In the genomic region with DNA sequence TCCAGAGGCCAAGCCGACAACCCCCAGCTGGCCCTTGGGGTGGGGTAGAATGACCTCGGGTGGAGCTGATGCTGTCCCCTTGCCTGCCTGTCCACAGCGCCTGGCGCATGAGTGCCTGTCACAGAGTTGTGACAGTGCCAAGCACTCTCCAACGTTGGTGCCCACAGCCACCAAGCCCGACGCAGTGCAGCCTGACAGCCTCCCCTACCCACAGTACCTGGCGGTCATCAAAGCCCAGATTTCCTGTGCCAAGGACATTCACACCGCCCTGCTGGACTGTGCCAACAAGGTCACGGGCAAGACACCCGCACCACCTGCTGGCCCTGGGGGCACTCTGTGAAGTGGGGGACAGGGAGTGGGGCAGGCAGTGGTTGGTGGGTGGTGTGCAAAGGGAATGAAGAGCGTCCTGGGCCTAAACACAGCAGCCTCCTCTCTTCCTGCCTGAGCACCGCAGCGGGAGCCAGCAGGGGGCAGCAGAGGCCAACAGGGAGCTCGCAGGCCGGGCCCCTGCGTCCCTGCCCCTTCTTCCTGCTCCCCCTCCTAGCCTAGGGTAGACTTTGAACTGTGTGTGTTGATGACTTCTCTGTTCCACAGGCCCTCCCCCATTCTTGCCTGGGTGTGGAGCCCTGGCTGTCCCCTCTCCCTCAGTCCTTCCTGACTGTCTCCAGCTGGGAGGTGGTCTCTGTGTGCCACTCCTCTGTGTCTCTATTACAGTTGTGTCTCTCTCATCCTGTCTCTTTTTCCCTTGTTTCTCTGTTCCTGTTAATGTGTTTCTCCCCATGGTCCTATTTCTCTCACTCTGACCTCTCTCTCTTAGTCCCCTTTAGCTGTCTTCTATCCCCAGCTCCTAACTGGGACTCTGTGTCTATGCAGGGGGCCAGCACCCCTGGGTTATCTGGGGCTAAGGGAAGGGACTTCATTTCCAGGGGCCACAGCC, we compare ENCODE assay signal across 1 cellular context.
TF ChIP-seq lines count a peak whose summit lies in the region.

No MANE protein-coding gene starts in this region.

TF ChIP-seq in K562, 482 proteins besides CTCF, POLR2A, EP300 and RAD21 (continued from another document and continues in another):
- TF ChIP-seq, protein P1, sequence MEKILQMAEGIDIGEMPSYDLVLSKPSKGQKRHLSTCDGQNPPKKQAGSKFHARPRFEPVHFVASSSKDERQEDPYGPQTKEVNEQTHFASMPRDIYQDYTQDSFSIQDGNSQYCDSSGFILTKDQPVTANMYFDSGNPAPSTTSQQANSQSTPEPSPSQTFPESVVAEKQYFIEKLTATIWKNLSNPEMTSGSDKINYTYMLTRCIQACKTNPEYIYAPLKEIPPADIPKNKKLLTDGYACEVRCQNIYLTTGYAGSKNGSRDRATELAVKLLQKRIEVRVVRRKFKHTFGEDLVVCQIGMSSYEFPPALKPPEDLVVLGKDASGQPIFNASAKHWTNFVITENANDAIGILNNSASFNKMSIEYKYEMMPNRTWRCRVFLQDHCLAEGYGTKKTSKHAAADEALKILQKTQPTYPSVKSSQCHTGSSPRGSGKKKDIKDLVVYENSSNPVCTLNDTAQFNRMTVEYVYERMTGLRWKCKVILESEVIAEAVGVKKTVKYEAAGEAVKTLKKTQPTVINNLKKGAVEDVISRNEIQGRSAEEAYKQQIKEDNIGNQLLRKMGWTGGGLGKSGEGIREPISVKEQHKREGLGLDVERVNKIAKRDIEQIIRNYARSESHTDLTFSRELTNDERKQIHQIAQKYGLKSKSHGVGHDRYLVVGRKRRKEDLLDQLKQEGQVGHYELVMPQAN (IDR thresholded peaks at IDR 0.05; ENCODE audit: borderline replicate concordance): no peak
- TF ChIP-seq, protein P2, sequence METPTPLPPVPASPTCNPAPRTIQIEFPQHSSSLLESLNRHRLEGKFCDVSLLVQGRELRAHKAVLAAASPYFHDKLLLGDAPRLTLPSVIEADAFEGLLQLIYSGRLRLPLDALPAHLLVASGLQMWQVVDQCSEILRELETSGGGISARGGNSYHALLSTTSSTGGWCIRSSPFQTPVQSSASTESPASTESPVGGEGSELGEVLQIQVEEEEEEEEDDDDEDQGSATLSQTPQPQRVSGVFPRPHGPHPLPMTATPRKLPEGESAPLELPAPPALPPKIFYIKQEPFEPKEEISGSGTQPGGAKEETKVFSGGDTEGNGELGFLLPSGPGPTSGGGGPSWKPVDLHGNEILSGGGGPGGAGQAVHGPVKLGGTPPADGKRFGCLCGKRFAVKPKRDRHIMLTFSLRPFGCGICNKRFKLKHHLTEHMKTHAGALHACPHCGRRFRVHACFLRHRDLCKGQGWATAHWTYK (CRISPR knock-in tag; IDR thresholded peaks at IDR 0.05): no peak
- TF ChIP-seq DDX20 (tag; IDR thresholded peaks at IDR 0.05; ENCODE audit: low read depth) (no peak), ZNF3 (CRISPR knock-in tag; IDR thresholded peaks at IDR 0.05) (no peak), BRD4 (IDR thresholded peaks at IDR 0.05) (no peak), NR2C2 (CRISPR knock-in tag; IDR thresholded peaks at IDR 0.05) (0 out of 2 replicates have a peak, but pooled peaks have one; percentile 38), NR2C2 (tag; IDR thresholded peaks at IDR 0.05) (no peak), COPS2 (conservative IDR thresholded peaks at IDR 0.05) (no peak), ZNF551 (CRISPR knock-in tag; IDR thresholded peaks at IDR 0.05) (no peak), TRIM28 (IDR thresholded peaks at IDR 0.05) (no peak), HMG20B (CRISPR knock-in tag; IDR thresholded peaks at IDR 0.05) (no peak), MECOM (CRISPR knock-in tag; IDR thresholded peaks at IDR 0.05) (no peak), MAZ (CRISPR knock-in tag; conservative IDR thresholded peaks at IDR 0.05 in 1 of 2, IDR thresholded peaks at IDR 0.05 in 1 of 2) (peak; percentile 79 to 88), TBL1XR1 (IDR thresholded peaks at IDR 0.05; ENCODE audit: low read length in 2 of 2) (no peak), ASH1L (IDR thresholded peaks at IDR 0.05; ENCODE audit: borderline replicate concordance, low read depth, partially characterized antibody) (no peak), ETV1 (tag; conservative IDR thresholded peaks at IDR 0.05; ENCODE audit: low read depth) (peak; percentile 74), ZNF384 (IDR thresholded peaks at IDR 0.05; ENCODE audit: low read depth, low read length) (no peak), XRCC3 (IDR thresholded peaks at IDR 0.05) (no peak), RBM15 (IDR thresholded peaks at IDR 0.05; ENCODE audit: insufficient read depth, low read length) (no peak), TBP (optimal IDR thresholded peaks at IDR 0.05; ENCODE audit: low read depth, low read length) (peak; percentile 21), STAT5B (CRISPR knock-in tag; IDR thresholded peaks at IDR 0.05) (no peak), ZNF57 (CRISPR knock-in tag; IDR thresholded peaks at IDR 0.05) (no peak)
- TF ChIP-seq, protein P3, sequence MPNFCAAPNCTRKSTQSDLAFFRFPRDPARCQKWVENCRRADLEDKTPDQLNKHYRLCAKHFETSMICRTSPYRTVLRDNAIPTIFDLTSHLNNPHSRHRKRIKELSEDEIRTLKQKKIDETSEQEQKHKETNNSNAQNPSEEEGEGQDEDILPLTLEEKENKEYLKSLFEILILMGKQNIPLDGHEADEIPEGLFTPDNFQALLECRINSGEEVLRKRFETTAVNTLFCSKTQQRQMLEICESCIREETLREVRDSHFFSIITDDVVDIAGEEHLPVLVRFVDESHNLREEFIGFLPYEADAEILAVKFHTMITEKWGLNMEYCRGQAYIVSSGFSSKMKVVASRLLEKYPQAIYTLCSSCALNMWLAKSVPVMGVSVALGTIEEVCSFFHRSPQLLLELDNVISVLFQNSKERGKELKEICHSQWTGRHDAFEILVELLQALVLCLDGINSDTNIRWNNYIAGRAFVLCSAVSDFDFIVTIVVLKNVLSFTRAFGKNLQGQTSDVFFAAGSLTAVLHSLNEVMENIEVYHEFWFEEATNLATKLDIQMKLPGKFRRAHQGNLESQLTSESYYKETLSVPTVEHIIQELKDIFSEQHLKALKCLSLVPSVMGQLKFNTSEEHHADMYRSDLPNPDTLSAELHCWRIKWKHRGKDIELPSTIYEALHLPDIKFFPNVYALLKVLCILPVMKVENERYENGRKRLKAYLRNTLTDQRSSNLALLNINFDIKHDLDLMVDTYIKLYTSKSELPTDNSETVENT (CRISPR knock-in tag; IDR thresholded peaks at IDR 0.05): no peak
- TF ChIP-seq, protein P4, sequence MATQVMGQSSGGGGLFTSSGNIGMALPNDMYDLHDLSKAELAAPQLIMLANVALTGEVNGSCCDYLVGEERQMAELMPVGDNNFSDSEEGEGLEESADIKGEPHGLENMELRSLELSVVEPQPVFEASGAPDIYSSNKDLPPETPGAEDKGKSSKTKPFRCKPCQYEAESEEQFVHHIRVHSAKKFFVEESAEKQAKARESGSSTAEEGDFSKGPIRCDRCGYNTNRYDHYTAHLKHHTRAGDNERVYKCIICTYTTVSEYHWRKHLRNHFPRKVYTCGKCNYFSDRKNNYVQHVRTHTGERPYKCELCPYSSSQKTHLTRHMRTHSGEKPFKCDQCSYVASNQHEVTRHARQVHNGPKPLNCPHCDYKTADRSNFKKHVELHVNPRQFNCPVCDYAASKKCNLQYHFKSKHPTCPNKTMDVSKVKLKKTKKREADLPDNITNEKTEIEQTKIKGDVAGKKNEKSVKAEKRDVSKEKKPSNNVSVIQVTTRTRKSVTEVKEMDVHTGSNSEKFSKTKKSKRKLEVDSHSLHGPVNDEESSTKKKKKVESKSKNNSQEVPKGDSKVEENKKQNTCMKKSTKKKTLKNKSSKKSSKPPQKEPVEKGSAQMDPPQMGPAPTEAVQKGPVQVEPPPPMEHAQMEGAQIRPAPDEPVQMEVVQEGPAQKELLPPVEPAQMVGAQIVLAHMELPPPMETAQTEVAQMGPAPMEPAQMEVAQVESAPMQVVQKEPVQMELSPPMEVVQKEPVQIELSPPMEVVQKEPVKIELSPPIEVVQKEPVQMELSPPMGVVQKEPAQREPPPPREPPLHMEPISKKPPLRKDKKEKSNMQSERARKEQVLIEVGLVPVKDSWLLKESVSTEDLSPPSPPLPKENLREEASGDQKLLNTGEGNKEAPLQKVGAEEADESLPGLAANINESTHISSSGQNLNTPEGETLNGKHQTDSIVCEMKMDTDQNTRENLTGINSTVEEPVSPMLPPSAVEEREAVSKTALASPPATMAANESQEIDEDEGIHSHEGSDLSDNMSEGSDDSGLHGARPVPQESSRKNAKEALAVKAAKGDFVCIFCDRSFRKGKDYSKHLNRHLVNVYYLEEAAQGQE (CRISPR knock-in tag; IDR thresholded peaks at IDR 0.05; ENCODE audit: low read depth): no peak
- TF ChIP-seq, protein P5, sequence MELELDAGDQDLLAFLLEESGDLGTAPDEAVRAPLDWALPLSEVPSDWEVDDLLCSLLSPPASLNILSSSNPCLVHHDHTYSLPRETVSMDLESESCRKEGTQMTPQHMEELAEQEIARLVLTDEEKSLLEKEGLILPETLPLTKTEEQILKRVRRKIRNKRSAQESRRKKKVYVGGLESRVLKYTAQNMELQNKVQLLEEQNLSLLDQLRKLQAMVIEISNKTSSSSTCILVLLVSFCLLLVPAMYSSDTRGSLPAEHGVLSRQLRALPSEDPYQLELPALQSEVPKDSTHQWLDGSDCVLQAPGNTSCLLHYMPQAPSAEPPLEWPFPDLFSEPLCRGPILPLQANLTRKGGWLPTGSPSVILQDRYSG (tag; conservative IDR thresholded peaks at IDR 0.05; ENCODE audit: low read depth): no peak
- TF ChIP-seq, protein P6, sequence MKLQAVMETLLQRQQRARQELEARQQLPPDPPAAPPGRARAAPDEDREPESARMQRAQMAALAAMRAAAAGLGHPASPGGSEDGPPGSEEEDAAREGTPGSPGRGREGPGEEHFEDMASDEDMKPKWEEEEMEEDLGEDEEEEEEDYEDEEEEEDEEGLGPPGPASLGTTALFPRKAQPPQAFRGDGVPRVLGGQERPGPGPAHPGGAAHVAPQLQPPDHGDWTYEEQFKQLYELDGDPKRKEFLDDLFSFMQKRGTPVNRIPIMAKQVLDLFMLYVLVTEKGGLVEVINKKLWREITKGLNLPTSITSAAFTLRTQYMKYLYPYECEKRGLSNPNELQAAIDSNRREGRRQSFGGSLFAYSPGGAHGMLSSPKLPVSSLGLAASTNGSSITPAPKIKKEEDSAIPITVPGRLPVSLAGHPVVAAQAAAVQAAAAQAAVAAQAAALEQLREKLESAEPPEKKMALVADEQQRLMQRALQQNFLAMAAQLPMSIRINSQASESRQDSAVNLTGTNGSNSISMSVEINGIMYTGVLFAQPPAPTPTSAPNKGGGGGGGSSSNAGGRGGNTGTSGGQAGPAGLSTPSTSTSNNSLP (IDR thresholded peaks at IDR 0.05; ENCODE audit: borderline replicate concordance, low read depth, low read length): no peak
- TF ChIP-seq, protein P7, sequence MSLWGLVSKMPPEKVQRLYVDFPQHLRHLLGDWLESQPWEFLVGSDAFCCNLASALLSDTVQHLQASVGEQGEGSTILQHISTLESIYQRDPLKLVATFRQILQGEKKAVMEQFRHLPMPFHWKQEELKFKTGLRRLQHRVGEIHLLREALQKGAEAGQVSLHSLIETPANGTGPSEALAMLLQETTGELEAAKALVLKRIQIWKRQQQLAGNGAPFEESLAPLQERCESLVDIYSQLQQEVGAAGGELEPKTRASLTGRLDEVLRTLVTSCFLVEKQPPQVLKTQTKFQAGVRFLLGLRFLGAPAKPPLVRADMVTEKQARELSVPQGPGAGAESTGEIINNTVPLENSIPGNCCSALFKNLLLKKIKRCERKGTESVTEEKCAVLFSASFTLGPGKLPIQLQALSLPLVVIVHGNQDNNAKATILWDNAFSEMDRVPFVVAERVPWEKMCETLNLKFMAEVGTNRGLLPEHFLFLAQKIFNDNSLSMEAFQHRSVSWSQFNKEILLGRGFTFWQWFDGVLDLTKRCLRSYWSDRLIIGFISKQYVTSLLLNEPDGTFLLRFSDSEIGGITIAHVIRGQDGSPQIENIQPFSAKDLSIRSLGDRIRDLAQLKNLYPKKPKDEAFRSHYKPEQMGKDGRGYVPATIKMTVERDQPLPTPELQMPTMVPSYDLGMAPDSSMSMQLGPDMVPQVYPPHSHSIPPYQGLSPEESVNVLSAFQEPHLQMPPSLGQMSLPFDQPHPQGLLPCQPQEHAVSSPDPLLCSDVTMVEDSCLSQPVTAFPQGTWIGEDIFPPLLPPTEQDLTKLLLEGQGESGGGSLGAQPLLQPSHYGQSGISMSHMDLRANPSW (CRISPR knock-in tag; IDR thresholded peaks at IDR 0.05): no peak
- TF ChIP-seq, protein P8, sequence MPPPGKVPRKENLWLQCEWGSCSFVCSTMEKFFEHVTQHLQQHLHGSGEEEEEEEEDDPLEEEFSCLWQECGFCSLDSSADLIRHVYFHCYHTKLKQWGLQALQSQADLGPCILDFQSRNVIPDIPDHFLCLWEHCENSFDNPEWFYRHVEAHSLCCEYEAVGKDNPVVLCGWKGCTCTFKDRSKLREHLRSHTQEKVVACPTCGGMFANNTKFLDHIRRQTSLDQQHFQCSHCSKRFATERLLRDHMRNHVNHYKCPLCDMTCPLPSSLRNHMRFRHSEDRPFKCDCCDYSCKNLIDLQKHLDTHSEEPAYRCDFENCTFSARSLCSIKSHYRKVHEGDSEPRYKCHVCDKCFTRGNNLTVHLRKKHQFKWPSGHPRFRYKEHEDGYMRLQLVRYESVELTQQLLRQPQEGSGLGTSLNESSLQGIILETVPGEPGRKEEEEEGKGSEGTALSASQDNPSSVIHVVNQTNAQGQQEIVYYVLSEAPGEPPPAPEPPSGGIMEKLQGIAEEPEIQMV (tag; conservative IDR thresholded peaks at IDR 0.05; ENCODE audit: low read depth): no peak
- TF ChIP-seq, protein P9, sequence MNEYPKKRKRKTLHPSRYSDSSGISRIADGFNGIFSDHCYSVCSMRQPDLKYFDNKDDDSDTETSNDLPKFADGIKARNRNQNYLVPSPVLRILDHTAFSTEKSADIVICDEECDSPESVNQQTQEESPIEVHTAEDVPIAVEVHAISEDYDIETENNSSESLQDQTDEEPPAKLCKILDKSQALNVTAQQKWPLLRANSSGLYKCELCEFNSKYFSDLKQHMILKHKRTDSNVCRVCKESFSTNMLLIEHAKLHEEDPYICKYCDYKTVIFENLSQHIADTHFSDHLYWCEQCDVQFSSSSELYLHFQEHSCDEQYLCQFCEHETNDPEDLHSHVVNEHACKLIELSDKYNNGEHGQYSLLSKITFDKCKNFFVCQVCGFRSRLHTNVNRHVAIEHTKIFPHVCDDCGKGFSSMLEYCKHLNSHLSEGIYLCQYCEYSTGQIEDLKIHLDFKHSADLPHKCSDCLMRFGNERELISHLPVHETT (CRISPR knock-in tag; conservative IDR thresholded peaks at IDR 0.05 in 1 of 2, IDR thresholded peaks at IDR 0.05 in 1 of 2): no peak
- TF ChIP-seq, protein P10, sequence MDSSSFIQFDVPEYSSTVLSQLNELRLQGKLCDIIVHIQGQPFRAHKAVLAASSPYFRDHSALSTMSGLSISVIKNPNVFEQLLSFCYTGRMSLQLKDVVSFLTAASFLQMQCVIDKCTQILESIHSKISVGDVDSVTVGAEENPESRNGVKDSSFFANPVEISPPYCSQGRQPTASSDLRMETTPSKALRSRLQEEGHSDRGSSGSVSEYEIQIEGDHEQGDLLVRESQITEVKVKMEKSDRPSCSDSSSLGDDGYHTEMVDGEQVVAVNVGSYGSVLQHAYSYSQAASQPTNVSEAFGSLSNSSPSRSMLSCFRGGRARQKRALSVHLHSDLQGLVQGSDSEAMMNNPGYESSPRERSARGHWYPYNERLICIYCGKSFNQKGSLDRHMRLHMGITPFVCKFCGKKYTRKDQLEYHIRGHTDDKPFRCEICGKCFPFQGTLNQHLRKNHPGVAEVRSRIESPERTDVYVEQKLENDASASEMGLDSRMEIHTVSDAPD (CRISPR knock-in tag; IDR thresholded peaks at IDR 0.05): no peak
